21 cellular contexts compared by ENCODE assay signal in the genomic region with DNA sequence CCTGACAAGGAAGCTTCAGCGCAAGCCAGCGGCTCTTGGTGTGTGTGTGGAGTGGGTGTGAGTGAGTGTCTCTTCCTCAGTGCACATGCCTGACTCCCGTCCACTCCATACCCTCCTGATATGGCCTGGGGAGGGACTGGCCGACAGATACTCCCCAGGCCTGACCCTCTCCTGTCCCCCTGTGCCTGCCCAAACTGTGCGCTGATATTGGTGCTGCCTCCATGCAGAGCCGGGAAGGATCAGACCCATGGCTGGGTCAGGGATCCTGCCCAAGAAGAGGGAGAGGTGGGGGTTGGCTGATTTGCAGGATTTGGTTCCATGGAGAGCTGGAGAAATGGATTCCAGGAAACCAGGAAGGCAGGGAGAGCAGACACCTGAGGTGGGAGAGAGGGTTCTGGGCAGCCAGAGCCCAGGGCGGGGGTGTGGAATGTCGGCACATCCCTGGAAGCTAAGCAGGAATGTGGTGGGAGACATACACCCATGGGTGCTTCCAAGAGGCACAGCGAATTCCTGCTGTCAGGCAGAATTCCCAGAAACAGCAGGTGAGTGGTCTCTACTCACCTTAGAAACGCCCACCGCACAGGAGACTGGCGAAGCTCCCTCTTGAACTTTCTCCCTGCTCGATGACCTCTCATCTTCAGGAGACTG. TPM values are rescaled to one million over a fixed set of nuclear protein-coding genes. Genes with fewer than 3 reads are reported as not detected.
A peak's percentile ranks its signal among the peaks of the same experiment; 100 is the strongest.
DNase-seq lines count a peak whose midpoint lies in the region; ATAC-seq and TF ChIP-seq lines count a peak whose summit lies in the region.
"Had no signal": no experiment of that assay in that cellular context is flagged by ENCODE, and none has a peak within 500 bp of the region (broad histone marks: within the 10 kb centered on the region; RNA-seq: fewer than 3 reads in every experiment).

No MANE protein-coding gene starts in this region.

- H3K9me3 ChIP-seq in Caco-2 (peaks cover 18% of the 10 kb centered on the region), RWPE2 (ENCODE audit: severe bottlenecking) (no peaks in the 10 kb centered on the region), sigmoid colon (peaks cover 0 to 4% (median 2%) of the 10 kb centered on the region in 4 donors), smooth muscle cell (replicated peaks; ENCODE audit: low read depth) (no peaks in the 10 kb centered on the region), heart right ventricle (peaks cover 0 to 15% (median 0%) of the 10 kb centered on the region in 11 donors)
- H3K9me3 ChIP-seq: BE2C had no signal

- H3K9me3 Mint-ChIP-seq in Caco-2 (ENCODE audit: unreplicated experiment): peaks cover 10% of the 10 kb centered on the region
- H3K9me3 Mint-ChIP-seq in stimulated activated naive B cell treated with anti-CD40 and anti-IgM and Interleukin-4, amounts not matched to agents 10 μg/mL and 1 μg/mL and 100 μg/mL, for 72 hours: peaks cover 4 to 8% of the 10 kb centered on the region in 2 donors

- no peak overlapping the region for H2BK5ac ChIP-seq in mesendoderm (ENCODE audit: low read length)

- intact Hi-C loops in Caco-2 (cut with micrococcal nuclease; ENCODE audit: unreplicated experiment) (loop anchor here (1.0 kb wide), 3 partner anchors 10 to 47 kb away; no protein-coding TSS in a partner anchor), sigmoid colon (cut with DNase I) (no loop called here), heart right ventricle (cut with DNase I) (no loop called here)

- no CpG with 5 or more reads among the region's 13 CpGs for WGBS in mesendoderm (ENCODE audit: extremely low coverage, insufficient coverage, low lambda C conversion rate)
- WGBS in sigmoid colon, 2 donors: 94% methylated on average over 13 of the region's 13 CpGs
- 97% methylated on average over 13 of the region's 13 CpGs for WGBS in smooth muscle cell (ENCODE audit: low lambda C conversion rate)
- WGBS in heart right ventricle, 2 donors: 93 to 94% methylated on average over 13 of the region's 13 CpGs

- H3K36me3 ChIP-seq in Caco-2 (ENCODE audit: control insufficient read depth, insufficient read depth, low read length) (peaks cover 7% of the 10 kb centered on the region), RWPE2 (ENCODE audit: low read depth) (no peaks in the 10 kb centered on the region), mesendoderm (ENCODE audit: control insufficient read depth, insufficient read depth, low read length) (no peaks in the 10 kb centered on the region), sigmoid colon (no peaks in the 10 kb centered on the region), smooth muscle cell (ENCODE audit: low read depth) (no peaks in the 10 kb centered on the region), heart right ventricle (no peaks in the 10 kb centered on the region)
- H3K36me3 ChIP-seq: BE2C had no signal

- BruUV-seq in Caco-2 (replicated peaks; lab: Mats Ljungman, UMichigan): TSS peak; percentile 30

- H4K8ac ChIP-seq in mesendoderm (ENCODE audit: low read depth, low read length): no peak overlapping the region

- TF ChIP-seq EP300 in sigmoid colon (IDR thresholded peaks at IDR 0.05): no peak

- no peaks in the 10 kb centered on the region for H3K79me2 ChIP-seq in mesendoderm (ENCODE audit: control insufficient read depth, insufficient read depth, low read length)
- H3K79me2 ChIP-seq in smooth muscle cell (ENCODE audit: low read depth): no peaks in the 10 kb centered on the region

- H3K18ac ChIP-seq in mesendoderm (ENCODE audit: low read length): peak overlapping the region; percentile 5

- no peaks in the 10 kb centered on the region for H4K20me1 ChIP-seq in smooth muscle cell (ENCODE audit: low read depth)

- POLR2A ChIA-PET in Caco-2 (lab: Charles Lee): interaction anchor here (0.7 to 0.9 kb wide), 3 partner anchors 25 to 75 kb away, joined by 3 to 5 read pairs (median 4); no protein-coding TSS in a partner anchor

- no peak for TF ChIP-seq POLR2A in sigmoid colon (IDR thresholded peaks at IDR 0.05)

- H3K23ac ChIP-seq in mesendoderm (ENCODE audit: low read length): no peak overlapping the region

- no peak overlapping the region for H2AK5ac ChIP-seq in mesendoderm (ENCODE audit: low read length)

- ATAC-seq in RWPE2 (ENCODE audit: low read depth) (no peak), heart right ventricle (no peak)
- no peak for ATAC-seq in stimulated activated naive B cell treated with anti-CD40 and anti-IgM and Interleukin-4, amounts not matched to agents 10 μg/mL and 1 μg/mL and 100 μg/mL, for 72 hours (replicated peaks)
- ATAC-seq: SK-N-SH treated with all-trans-retinoic acid at 6 μM for 48 hours had no signal

- H3K27me3 Mint-ChIP-seq in Caco-2 (ENCODE audit: insufficient read depth, unreplicated experiment): no peaks in the 10 kb centered on the region
- H3K27me3 Mint-ChIP-seq in stimulated activated naive B cell treated with anti-CD40 and anti-IgM and Interleukin-4, amounts not matched to agents 10 μg/mL and 1 μg/mL and 100 μg/mL, for 72 hours: peaks cover 0 to 4% of the 10 kb centered on the region in 2 donors

- H3K27me3 ChIP-seq in Caco-2 (replicated peaks; ENCODE audit: control insufficient read depth, insufficient read depth, low read length) (no peaks in the 10 kb centered on the region), RWPE2 (ENCODE audit: insufficient read depth, poor library complexity, severe bottlenecking) (no peaks in the 10 kb centered on the region), mesendoderm (ENCODE audit: insufficient read depth, low read length, poor library complexity) (no peaks in the 10 kb centered on the region), sigmoid colon (no peaks in the 10 kb centered on the region), smooth muscle cell (ENCODE audit: low read depth) (no peaks in the 10 kb centered on the region), heart right ventricle (no peaks in the 10 kb centered on the region)
- H3K27me3 ChIP-seq: BE2C had no signal

- H3K4me3 ChIP-seq in Caco-2 (ENCODE audit: low read depth, low read length) (peak overlapping the region; percentile 19), RWPE2 (ENCODE audit: severe bottlenecking) (no peak overlapping the region), mesendoderm (ENCODE audit: low read length) (no peak overlapping the region), sigmoid colon (no peak overlapping the region), smooth muscle cell (no peak overlapping the region), heart right ventricle (no peak overlapping the region)
- H3K4me3 ChIP-seq: GM23248 had no signal

- peaks cover 59% of the 10 kb centered on the region for H3K4me1 ChIP-seq in Caco-2
- peaks cover 13% of the 10 kb centered on the region for H3K4me1 ChIP-seq in RWPE2 (ENCODE audit: insufficient read depth, poor library complexity, severe bottlenecking)
- no peaks in the 10 kb centered on the region for H3K4me1 ChIP-seq in mesendoderm (ENCODE audit: control insufficient read depth, low read depth, low read length)
- H3K4me1 ChIP-seq in sigmoid colon: no peaks in the 10 kb centered on the region
- H3K4me1 ChIP-seq in smooth muscle cell (ENCODE audit: low read depth): no peaks in the 10 kb centered on the region
- H3K4me1 ChIP-seq in heart right ventricle: no peaks in the 10 kb centered on the region
- H3K4me1 ChIP-seq: BE2C had no signal

- H3K9ac ChIP-seq in mesendoderm (ENCODE audit: low read length) (no peak overlapping the region), smooth muscle cell (ENCODE audit: low read depth) (no peak overlapping the region)
- H3K9ac ChIP-seq: GM23248 had no signal

- no peak overlapping the region for H2BK15ac ChIP-seq in mesendoderm (replicated peaks; ENCODE audit: low read depth)

- DNase-seq in Caco-2: peak in 1 of 2 experiments; percentile 69
- peak; percentile 27 for DNase-seq in RWPE2 (ENCODE audit: low spot score)
- DNase-seq in mesendoderm: no peak
- DNase-seq in sigmoid colon: peak; percentile 42
- DNase-seq in stimulated activated naive B cell treated with anti-CD40 and anti-IgM and Interleukin-4, amounts not matched to agents 10 μg/mL and 1 μg/mL and 100 μg/mL, for 72 hours: no peak
- DNase-seq in smooth muscle cell (lab: John Stamatoyannopoulos, UW; ENCODE audit: unreplicated experiment): no peak
- DNase-seq in heart right ventricle: no peak
- DNase-seq: BE2C; CD4-positive, alpha-beta memory T cell; GM23248; HCEC 1CT; IMR-90; NCI-H1436 treated with DMSO at 0.1 percent for 48 hours; NCI-H2029; NCI-H2171; NCI-H446; NCI-H526 treated with DMSO at 0.1 percent for 48 hours; SHP77 treated with DMSO at 0.1 percent for 48 hours had no signal

- H3K4ac ChIP-seq in mesendoderm (ENCODE audit: low read depth, low read length): no peak overlapping the region

- no peaks in the 10 kb centered on the region for H3K79me1 ChIP-seq in mesendoderm (ENCODE audit: low read length)

- H3F3A ChIP-seq in smooth muscle cell (ENCODE audit: low read depth): no peaks in the 10 kb centered on the region

- CTCF ChIA-PET in Caco-2 (lab: Charles Lee): interaction anchor here (0.7 to 1.5 kb wide), 4 partner anchors 29 to 130 kb away, joined by 3 to 8 read pairs (median 4); no protein-coding TSS in a partner anchor

- H3K56ac ChIP-seq in mesendoderm (ENCODE audit: low read length): no peak overlapping the region

- H2BK120ac ChIP-seq in mesendoderm (ENCODE audit: low read depth, low read length): no peak overlapping the region

- TF ChIP-seq CTCF in Caco-2 (IDR thresholded peaks at IDR 0.05; ENCODE audit: insufficient read depth in 1 of 2, low read depth in 1 of 2, low read length in 1 of 2, severe bottlenecking in 1 of 2, unreplicated experiment in 1 of 2) (no peak), RWPE2 (IDR thresholded peaks at IDR 0.05; ENCODE audit: poor library complexity, severe bottlenecking) (no peak), sigmoid colon (IDR thresholded peaks at IDR 0.05) (no peak), smooth muscle cell (IDR thresholded peaks at IDR 0.05; ENCODE audit: borderline replicate concordance, insufficient read depth, poor library complexity, severe bottlenecking) (no peak), heart right ventricle (IDR thresholded peaks at IDR 0.05) (no peak)

- peak overlapping the region; percentile 55 for H3K4me3 Mint-ChIP-seq in Caco-2 (ENCODE audit: unreplicated experiment)
- no peak overlapping the region for H3K4me3 Mint-ChIP-seq in stimulated activated naive B cell treated with anti-CD40 and anti-IgM and Interleukin-4, amounts not matched to agents 10 μg/mL and 1 μg/mL and 100 μg/mL, for 72 hours
- H3K4me3 Mint-ChIP-seq: CD4-positive, alpha-beta memory T cell had no signal

- peak overlapping the region; percentile 83 for H3K27ac Mint-ChIP-seq in Caco-2 (ENCODE audit: unreplicated experiment)
- H3K27ac Mint-ChIP-seq in stimulated activated naive B cell treated with anti-CD40 and anti-IgM and Interleukin-4, amounts not matched to agents 10 μg/mL and 1 μg/mL and 100 μg/mL, for 72 hours: no peak overlapping the region
- H3K27ac Mint-ChIP-seq: CD4-positive, alpha-beta memory T cell had no signal

- peaks cover 41% of the 10 kb centered on the region for H3K36me3 Mint-ChIP-seq in Caco-2 (ENCODE audit: insufficient read depth, unreplicated experiment)
- H3K36me3 Mint-ChIP-seq in stimulated activated naive B cell treated with anti-CD40 and anti-IgM and Interleukin-4, amounts not matched to agents 10 μg/mL and 1 μg/mL and 100 μg/mL, for 72 hours: peaks cover 2 to 4% of the 10 kb centered on the region in 2 donors
- H3K36me3 Mint-ChIP-seq: CD4-positive, alpha-beta memory T cell had no signal

- no peak overlapping the region for H4K5ac ChIP-seq in mesendoderm (ENCODE audit: low read length)

- H3K4me2 ChIP-seq in mesendoderm (ENCODE audit: low read length) (no peak overlapping the region), smooth muscle cell (no peak overlapping the region)

- H2AFZ ChIP-seq in smooth muscle cell (ENCODE audit: low read depth): no peak overlapping the region
- H2AFZ ChIP-seq: GM23248 had no signal

- peak overlapping the region; percentile 13 for H3K27ac ChIP-seq in RWPE2 (ENCODE audit: poor library complexity, severe bottlenecking)
- H3K27ac ChIP-seq in mesendoderm (ENCODE audit: low read depth, low read length): no peak overlapping the region
- H3K27ac ChIP-seq in sigmoid colon: no peak overlapping the region
- no peak overlapping the region for H3K27ac ChIP-seq in smooth muscle cell (ENCODE audit: low read depth)
- H3K27ac ChIP-seq in heart right ventricle: no peak overlapping the region
- H3K27ac ChIP-seq: GM23248 had no signal

- H3K4me1 Mint-ChIP-seq in Caco-2 (ENCODE audit: low read depth, unreplicated experiment): peaks cover 11% of the 10 kb centered on the region
- peaks cover 14 to 26% of the 10 kb centered on the region in 2 donors for H3K4me1 Mint-ChIP-seq in stimulated activated naive B cell treated with anti-CD40 and anti-IgM and Interleukin-4, amounts not matched to agents 10 μg/mL and 1 μg/mL and 100 μg/mL, for 72 hours

RNA-seq across cellular contexts. Expression of gene CALML5, which starts 6.3 kb away (rescaled TPM):
- total RNA-seq in Caco-2 (2022): not detected in 2 replicates
- not detected for polyA plus RNA-seq in mesendoderm (2013, experiment 1 of 2)
- polyA plus RNA-seq in mesendoderm (2013, experiment 2 of 2): not detected
- total RNA-seq in sigmoid colon: not detected
- not detected for polyA plus RNA-seq in sigmoid colon
- 15.1 and 24.3 TPM in 2 replicates for total RNA-seq in smooth muscle cell
- polyA plus RNA-seq in smooth muscle cell: 16.5 and 18.1 TPM in 2 replicates
- total RNA-seq in heart right ventricle: not detected
- not detected for polyA plus RNA-seq in heart right ventricle
- total RNA-seq: CD4-positive, alpha-beta memory T cell; GM23248; IMR-90; MCF 10A had no signal
- polyA plus RNA-seq: CD4-positive, alpha-beta memory T cell; GM23248; IMR-90 had no signal

RNA-seq across cellular contexts. Expression of gene CALML3, which starts 31.7 kb away (rescaled TPM):
- 0.18 TPM in 1 of 2 replicates, not detected in the other for total RNA-seq in Caco-2 (2022)
- not detected for polyA plus RNA-seq in mesendoderm (2013, experiment 1 of 2)
- not detected for polyA plus RNA-seq in mesendoderm (2013, experiment 2 of 2)
- total RNA-seq in sigmoid colon: not detected
- under 1 TPM in 1 of 3 donors, not detected in 2; 0.15 TPM for polyA plus RNA-seq in sigmoid colon
- total RNA-seq in smooth muscle cell: 0.04 and 0.49 TPM in 2 replicates
- 0.20 TPM in 1 of 2 replicates, not detected in the other for polyA plus RNA-seq in smooth muscle cell
- total RNA-seq in heart right ventricle: not detected
- under 1 TPM in 1 of 2 donors, not detected in 1; 0.04 TPM for polyA plus RNA-seq in heart right ventricle
- total RNA-seq: CD4-positive, alpha-beta memory T cell; GM23248; HT-29; IMR-90 had no signal
- polyA plus RNA-seq: CD4-positive, alpha-beta memory T cell; GM23248; IMR-90 had no signal

Comparison
In these comparisons a context has a peak if more than half of its experiments do, and no peak if none do; other contexts are left out.
1. DNase-seq: peak in RWPE2 (single experiment) and sigmoid colon (single experiment); none in mesendoderm (single experiment), stimulated activated naive B cell treated with anti-CD40 and anti-IgM and Interleukin-4, amounts not matched to agents 10 μg/mL and 1 μg/mL and 100 μg/mL, for 72 hours (single experiment), smooth muscle cell (single experiment) and heart right ventricle (0 of 2).
2. RNA of gene CALML5, which starts 6.3 kb away (total RNA-seq): 15.1 to 24.3 TPM in smooth muscle cell; not detected in Caco-2, not detected in sigmoid colon and not detected in heart right ventricle; every median in the first group is over 10 times any median in the second.